ENCODE assay signal across 1 cellular context in genomic region chr12:109739747-109740693, GRCh38.
TF ChIP-seq lines count a peak whose summit lies in the region.

No MANE protein-coding gene starts in this region.

TF ChIP-seq in K562, 482 proteins besides CTCF, POLR2A, EP300 and RAD21 (continues in another document):
- TF ChIP-seq STAT5A (IDR thresholded peaks at IDR 0.05; ENCODE audit: borderline replicate concordance, low read length) (peak; percentile 45; the same call in 1 of the 2 replicates), SMARCA4 (IDR thresholded peaks at IDR 0.05) (no peak), ZBTB40 (IDR thresholded peaks at IDR 0.05) (no peak), ZBTB40 (CRISPR knock-in tag; IDR thresholded peaks at IDR 0.05) (no peak), KDM1A (IDR thresholded peaks at IDR 0.05) (peak in 1 of 2 experiments; percentile 25; a peak in 1 of 4 replicates), MTA2 (IDR thresholded peaks at IDR 0.05; ENCODE audit: low read depth) (peak; percentile 51), PHF8 (IDR thresholded peaks at IDR 0.05; ENCODE audit: borderline replicate concordance, low read length) (no peak), CBFA2T3 (IDR thresholded peaks at IDR 0.05) (peak; percentile 88), PTBP1 (IDR thresholded peaks at IDR 0.05; ENCODE audit: low read depth, low read length) (peak; percentile 65; the same call in 1 of the 2 replicates), ZNF253 (CRISPR knock-in tag; conservative IDR thresholded peaks at IDR 0.05) (no peak), PHF20 (IDR thresholded peaks at IDR 0.05; ENCODE audit: partially characterized antibody) (no peak), TAL1 (IDR thresholded peaks at IDR 0.05) (peak; percentile 74), ZFP36 (IDR thresholded peaks at IDR 0.05; ENCODE audit: low read depth, low read length, partially characterized antibody) (peak; percentile 82), TEAD1 (CRISPR knock-in tag; IDR thresholded peaks at IDR 0.05) (no peak), NR1H2 (CRISPR knock-in tag; IDR thresholded peaks at IDR 0.05) (no peak), TAF1 (IDR thresholded peaks at IDR 0.05; ENCODE audit: control insufficient read depth, extremely low read depth, insufficient read depth, low read length, severe bottlenecking) (no peak), TEAD4 (IDR thresholded peaks at IDR 0.05; ENCODE audit: low read length) (peak; percentile 87), TEAD4 (CRISPR knock-in tag; IDR thresholded peaks at IDR 0.05; ENCODE audit: borderline replicate concordance) (no peak), FIP1L1 (IDR thresholded peaks at IDR 0.05; ENCODE audit: low read depth, low read length, poor library complexity, severe bottlenecking) (no peak), ERF (CRISPR knock-in tag; IDR thresholded peaks at IDR 0.05) (no peak), SOX6 (IDR thresholded peaks at IDR 0.05) (peak; percentile 52), TRIM24 (IDR thresholded peaks at IDR 0.05) (peak; percentile 53 to 59; a peak in 2 of 4 replicates), VEZF1 (CRISPR knock-in tag; IDR thresholded peaks at IDR 0.05) (peak; percentile 73), NCOR1 (IDR thresholded peaks at IDR 0.05) (peak; percentile 75), DPF2 (IDR thresholded peaks at IDR 0.05) (peak; percentile 37; the same call in 1 of the 2 replicates), NFIC (IDR thresholded peaks at IDR 0.05) (peak; percentile 72), L3MBTL2 (IDR thresholded peaks at IDR 0.05) (no peak), SIN3A (IDR thresholded peaks at IDR 0.05; ENCODE audit: borderline replicate concordance in 2 of 2, control insufficient read depth in 1 of 2, low read depth in 2 of 2, low read length in 2 of 2) (no peak), ARID1B (IDR thresholded peaks at IDR 0.05) (peak; percentile 83), RCOR1 (IDR thresholded peaks at IDR 0.05; ENCODE audit: borderline replicate concordance in 1 of 2, low read depth in 2 of 2, low read length in 2 of 2) (0 out of 4 replicates have a peak, but pooled peaks of 1 of the 2 experiments have one; percentile 10), RFX1 (IDR thresholded peaks at IDR 0.05) (no peak), FOS (IDR thresholded peaks at IDR 0.05; ENCODE audit: extremely low read depth, insufficient read length) (no peak), RBM25 (IDR thresholded peaks at IDR 0.05; ENCODE audit: low read depth, low read length, severe bottlenecking) (peak; percentile 94), TFAP4 (CRISPR knock-in tag; IDR thresholded peaks at IDR 0.05; ENCODE audit: borderline replicate concordance) (peak; percentile 51; the same call in 1 of the 2 replicates), MTA1 (IDR thresholded peaks at IDR 0.05; ENCODE audit: borderline replicate concordance) (0 out of 2 replicates have a peak, but pooled peaks have one; percentile 16), ZNF384 (IDR thresholded peaks at IDR 0.05; ENCODE audit: low read depth, low read length) (no peak), BCOR (IDR thresholded peaks at IDR 0.05) (peak; percentile 79), ADNP (tag; IDR thresholded peaks at IDR 0.05) (peak; percentile 92), TCF3 (CRISPR knock-in tag; IDR thresholded peaks at IDR 0.05) (peak; percentile 76), ZFP30 (CRISPR knock-in tag; IDR thresholded peaks at IDR 0.05; ENCODE audit: borderline replicate concordance) (no peak), KLF13 (tag; IDR thresholded peaks at IDR 0.05; ENCODE audit: borderline replicate concordance, low read depth) (no peak), CHD2 (IDR thresholded peaks at IDR 0.05; ENCODE audit: low read depth, low read length) (no peak), SMARCA5 (IDR thresholded peaks at IDR 0.05) (peak; percentile 20; the same call in 1 of the 2 replicates), CBFA2T2 (conservative IDR thresholded peaks at IDR 0.05) (peak; percentile 83), SP1 (CRISPR knock-in tag; IDR thresholded peaks at IDR 0.05) (no peak), ZNF79 (CRISPR knock-in tag; IDR thresholded peaks at IDR 0.05; ENCODE audit: low read depth) (no peak)
- TF ChIP-seq, protein P1, sequence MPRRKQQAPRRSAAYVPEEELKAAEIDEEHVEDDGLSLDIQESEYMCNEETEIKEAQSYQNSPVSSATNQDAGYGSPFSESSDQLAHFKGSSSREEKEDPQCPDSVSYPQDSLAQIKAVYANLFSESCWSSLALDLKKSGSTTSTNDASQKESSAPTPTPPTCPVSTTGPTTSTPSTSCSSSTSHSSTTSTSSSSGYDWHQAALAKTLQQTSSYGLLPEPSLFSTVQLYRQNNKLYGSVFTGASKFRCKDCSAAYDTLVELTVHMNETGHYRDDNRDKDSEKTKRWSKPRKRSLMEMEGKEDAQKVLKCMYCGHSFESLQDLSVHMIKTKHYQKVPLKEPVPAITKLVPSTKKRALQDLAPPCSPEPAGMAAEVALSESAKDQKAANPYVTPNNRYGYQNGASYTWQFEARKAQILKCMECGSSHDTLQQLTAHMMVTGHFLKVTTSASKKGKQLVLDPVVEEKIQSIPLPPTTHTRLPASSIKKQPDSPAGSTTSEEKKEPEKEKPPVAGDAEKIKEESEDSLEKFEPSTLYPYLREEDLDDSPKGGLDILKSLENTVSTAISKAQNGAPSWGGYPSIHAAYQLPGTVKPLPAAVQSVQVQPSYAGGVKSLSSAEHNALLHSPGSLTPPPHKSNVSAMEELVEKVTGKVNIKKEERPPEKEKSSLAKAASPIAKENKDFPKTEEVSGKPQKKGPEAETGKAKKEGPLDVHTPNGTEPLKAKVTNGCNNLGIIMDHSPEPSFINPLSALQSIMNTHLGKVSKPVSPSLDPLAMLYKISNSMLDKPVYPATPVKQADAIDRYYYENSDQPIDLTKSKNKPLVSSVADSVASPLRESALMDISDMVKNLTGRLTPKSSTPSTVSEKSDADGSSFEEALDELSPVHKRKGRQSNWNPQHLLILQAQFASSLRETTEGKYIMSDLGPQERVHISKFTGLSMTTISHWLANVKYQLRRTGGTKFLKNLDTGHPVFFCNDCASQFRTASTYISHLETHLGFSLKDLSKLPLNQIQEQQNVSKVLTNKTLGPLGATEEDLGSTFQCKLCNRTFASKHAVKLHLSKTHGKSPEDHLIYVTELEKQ (CRISPR knock-in tag; IDR thresholded peaks at IDR 0.05) = no peak
- TF ChIP-seq, protein P2, sequence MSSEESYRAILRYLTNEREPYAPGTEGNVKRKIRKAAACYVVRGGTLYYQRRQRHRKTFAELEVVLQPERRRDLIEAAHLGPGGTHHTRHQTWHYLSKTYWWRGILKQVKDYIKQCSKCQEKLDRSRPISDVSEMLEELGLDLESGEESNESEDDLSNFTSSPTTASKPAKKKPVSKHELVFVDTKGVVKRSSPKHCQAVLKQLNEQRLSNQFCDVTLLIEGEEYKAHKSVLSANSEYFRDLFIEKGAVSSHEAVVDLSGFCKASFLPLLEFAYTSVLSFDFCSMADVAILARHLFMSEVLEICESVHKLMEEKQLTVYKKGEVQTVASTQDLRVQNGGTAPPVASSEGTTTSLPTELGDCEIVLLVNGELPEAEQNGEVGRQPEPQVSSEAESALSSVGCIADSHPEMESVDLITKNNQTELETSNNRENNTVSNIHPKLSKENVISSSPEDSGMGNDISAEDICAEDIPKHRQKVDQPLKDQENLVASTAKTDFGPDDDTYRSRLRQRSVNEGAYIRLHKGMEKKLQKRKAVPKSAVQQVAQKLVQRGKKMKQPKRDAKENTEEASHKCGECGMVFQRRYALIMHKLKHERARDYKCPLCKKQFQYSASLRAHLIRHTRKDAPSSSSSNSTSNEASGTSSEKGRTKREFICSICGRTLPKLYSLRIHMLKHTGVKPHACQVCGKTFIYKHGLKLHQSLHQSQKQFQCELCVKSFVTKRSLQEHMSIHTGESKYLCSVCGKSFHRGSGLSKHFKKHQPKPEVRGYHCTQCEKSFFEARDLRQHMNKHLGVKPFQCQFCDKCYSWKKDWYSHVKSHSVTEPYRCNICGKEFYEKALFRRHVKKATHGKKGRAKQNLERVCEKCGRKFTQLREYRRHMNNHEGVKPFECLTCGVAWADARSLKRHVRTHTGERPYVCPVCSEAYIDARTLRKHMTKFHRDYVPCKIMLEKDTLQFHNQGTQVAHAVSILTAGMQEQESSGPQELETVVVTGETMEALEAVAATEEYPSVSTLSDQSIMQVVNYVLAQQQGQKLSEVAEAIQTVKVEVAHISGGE (CRISPR knock-in tag; IDR thresholded peaks at IDR 0.05) = 0 out of 6 replicates have a peak, but pooled peaks of 1 of the 3 experiments have one; percentile 25
